ENCODE assay signal across 8 cellular contexts in genomic region chr1:18730321-18730720, GRCh38.
"Had no signal": no experiment of that assay in that cellular context is flagged by ENCODE, and none has a peak within 500 bp of the region (broad histone marks: within the 10 kb centered on the region; RNA-seq: fewer than 3 reads in every experiment).

No MANE protein-coding gene starts in this region.

- H3K4me2 ChIP-seq: KMS-11 had no signal

- H3K27ac ChIP-seq: GM23248, HL-60, KMS-11 had no signal

- H3K27ac Mint-ChIP-seq: H9, IgD-negative memory B cell had no signal

- H3K4me3 Mint-ChIP-seq: H9, IgD-negative memory B cell had no signal

- H3K9ac ChIP-seq: GM23248, KMS-11 had no signal

- H2AFZ ChIP-seq: GM23248 had no signal

- H3K4me1 Mint-ChIP-seq: IgD-negative memory B cell had no signal

- H3K9me3 Mint-ChIP-seq: H9, IgD-negative memory B cell had no signal

- H3K36me3 Mint-ChIP-seq: IgD-negative memory B cell had no signal

- DNase-seq: GM23248, GOT3, H9, HCEC 1CT, KBM-7 had no signal

- H3K4me3 ChIP-seq: GM23248 had no signal
